In genomic region chr3:177538743-177539730, GRCh38 we compare ENCODE assay signal across 8 cellular contexts.
DNase-seq lines count a peak whose midpoint lies in the region; ATAC-seq and TF ChIP-seq lines count a peak whose summit lies in the region.

No MANE protein-coding gene starts in this region.

- H3K4me1 Mint-ChIP-seq in chondrocyte (ENCODE audit: low read depth) = peaks cover 30% of the 10 kb centered on the region

- H3K9me3 Mint-ChIP-seq in chondrocyte (ENCODE audit: low read depth) = no peaks in the 10 kb centered on the region

- no peaks in the 10 kb centered on the region for H3K27me3 Mint-ChIP-seq in chondrocyte (ENCODE audit: low read depth)

- peak; percentile 81 for ATAC-seq in GM19463 (IDR thresholded peaks at IDR 0.05; ENCODE audit: unreplicated experiment)
- peak; percentile 97 for ATAC-seq in HG03469 (IDR thresholded peaks at IDR 0.05; ENCODE audit: unreplicated experiment)

- H3K4me3 Mint-ChIP-seq in chondrocyte (ENCODE audit: unreplicated experiment) = no peak overlapping the region

- no peak for TF ChIP-seq CTCF in chondrocyte (IDR thresholded peaks at IDR 0.05)

- peak overlapping the region; percentile 25 for H3K27ac Mint-ChIP-seq in chondrocyte (ENCODE audit: unreplicated experiment)

- DNase-seq in DMS53 (lab: John Stamatoyannopoulos, UW) (peak; percentile 46), chondrocyte (ENCODE audit: low spot score) (no peak), NCI-H187 (lab: John Stamatoyannopoulos, UW) (no peak), globus pallidus (ENCODE audit: low spot score) (no peak), NCI-H2171 (lab: John Stamatoyannopoulos, UW) (no peak), NCI-H345 (lab: John Stamatoyannopoulos, UW) (no peak)

- no peaks in the 10 kb centered on the region for H3K36me3 Mint-ChIP-seq in chondrocyte (ENCODE audit: low read depth)
